In the genomic region with DNA sequence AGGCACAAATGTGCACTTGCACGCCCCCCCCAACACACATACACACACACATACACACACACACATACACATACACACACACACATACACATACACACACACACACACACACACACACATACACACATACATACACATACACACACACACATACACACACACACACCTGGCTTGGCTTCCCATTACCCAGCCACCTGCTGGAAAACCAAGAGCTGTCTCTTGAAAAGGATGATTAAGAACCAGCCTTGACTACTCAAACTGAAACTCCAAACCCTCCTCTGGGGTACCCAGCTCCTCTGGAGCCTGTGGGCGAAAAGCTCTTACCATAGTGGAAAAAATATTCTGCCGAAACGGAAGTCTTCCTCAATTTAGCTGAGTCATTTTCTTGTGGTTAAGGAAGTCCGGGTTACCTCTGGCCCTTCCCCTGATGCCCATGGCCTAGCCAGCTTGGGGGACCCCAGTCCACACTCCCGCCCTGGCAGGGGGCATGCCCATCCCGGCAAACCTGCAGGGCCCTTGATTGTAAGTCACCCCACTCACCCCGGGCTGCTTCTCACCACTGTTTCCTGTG, we compare ENCODE assay signal across 10 cellular contexts. TPM values are rescaled to one million over a fixed set of nuclear protein-coding genes. Genes with fewer than 3 reads are reported as not detected.
DNase-seq lines count a peak whose midpoint lies in the region; ATAC-seq, FAIRE-seq and TF ChIP-seq lines count a peak whose summit lies in the region.
"Had no signal": no experiment of that assay in that cellular context is flagged by ENCODE, and none has a peak within 500 bp of the region (broad histone marks: within the 10 kb centered on the region; RNA-seq: fewer than 3 reads in every experiment).

No MANE protein-coding gene starts in this region.

- TF ChIP-seq EP300 in K562 (IDR thresholded peaks at IDR 0.05; ENCODE audit: low read length): no peak

- intact Hi-C loops in K562 (cut with micrococcal nuclease): no loop called here
- intact Hi-C loops in lower leg skin (cut with DNase I; ENCODE audit: low total_unique reads): no loop called here

- no peaks in the 10 kb centered on the region for H3K9me1 ChIP-seq in K562 (ENCODE audit: control insufficient read depth, insufficient read depth, low read length)

- TF ChIP-seq RAD21 in K562 (CRISPR knock-in tag; conservative IDR thresholded peaks at IDR 0.05 in 1 of 2, IDR thresholded peaks at IDR 0.05 in 1 of 2): no peak

- peaks cover 51 to 96% (median 72%) of the 10 kb centered on the region in 10 experiments for H3K4me1 ChIP-seq in BLaER1 treated with 17β-estradiol and CSF1 and Interleukin-3, amounts not matched to agents 10 nM and 100 nM
- peaks cover 3 to 26% of the 10 kb centered on the region in 2 experiments; a peak in 3 of 5 replicates for H3K4me1 ChIP-seq in K562 (replicated peaks in 1 of 2; ENCODE audit: control insufficient read depth in 2 of 2, insufficient read depth in 2 of 2, low read length in 2 of 2)
- no peaks in the 10 kb centered on the region for H3K4me1 ChIP-seq in foreskin keratinocyte

- H3K36me3 ChIP-seq in BLaER1 treated with 17β-estradiol and CSF1 and Interleukin-3, amounts not matched to agents 10 nM and 100 nM: no peaks in the 10 kb centered on the region
- no peaks in the 10 kb centered on the region for H3K36me3 ChIP-seq in K562 (ENCODE audit: control insufficient read depth, insufficient read depth, low read length)

- H3K79me2 ChIP-seq in K562 (ENCODE audit: control insufficient read depth, insufficient read depth, low read length): no peaks in the 10 kb centered on the region

- H4K20me1 ChIP-seq in BLaER1 treated with 17β-estradiol and CSF1 and Interleukin-3, amounts not matched to agents 10 nM and 100 nM: no peaks in the 10 kb centered on the region
- no peaks in the 10 kb centered on the region for H4K20me1 ChIP-seq in K562 (replicated peaks; ENCODE audit: control insufficient read depth, insufficient read depth, low read length)

- H3K4me3 ChIP-seq in BLaER1 treated with 17β-estradiol and CSF1 and Interleukin-3, amounts not matched to agents 10 nM and 100 nM: peak overlapping the region in 1 of 10 experiments; percentile 13; a peak in 1 of 20 replicates
- H3K4me3 ChIP-seq in K562 (no peak overlapping the region), lower leg skin (ENCODE audit: low read depth, poor library complexity, severe bottlenecking) (no peak overlapping the region)

- no TSS peak for BruUV-seq in K562 (replicated peaks; lab: Mats Ljungman, UMichigan)

- no peak for TF ChIP-seq CTCF in K562 (IDR thresholded peaks at IDR 0.05 in 2 of 3, conservative IDR thresholded peaks at IDR 0.05 in 1 of 3; ENCODE audit: insufficient read depth in 2 of 3, low read depth in 1 of 3, low read length in 3 of 3)
- TF ChIP-seq CTCF in foreskin keratinocyte (conservative IDR thresholded peaks at IDR 0.05): no peak
- no peak for TF ChIP-seq CTCF in lower leg skin (IDR thresholded peaks at IDR 0.05)

- in situ Hi-C loops in K562 (cut with MboI): no loop called here

- peak overlapping the region; percentile 72 to 96 (median 89) for H3K4me2 ChIP-seq in BLaER1 treated with 17β-estradiol and CSF1 and Interleukin-3, amounts not matched to agents 10 nM and 100 nM
- no peak overlapping the region for H3K4me2 ChIP-seq in K562 (ENCODE audit: insufficient read depth, low read length)

- CTCF ChIA-PET in K562 (lab: Yijun Ruan, JAX; ENCODE audit: low intra/inter-chr PET ratio): no interaction called here

- peak overlapping the region in 9 of 11 experiments; percentile 34 to 58 (median 45); a peak in 13 of 22 replicates for H3K9ac ChIP-seq in BLaER1 treated with 17β-estradiol and CSF1 and Interleukin-3, amounts not matched to agents 10 nM and 100 nM
- H3K9ac ChIP-seq in K562 (ENCODE audit: insufficient read depth in 1 of 2, low read depth in 2 of 2, low read length in 2 of 2): no peak overlapping the region

- H3K27me3 ChIP-seq in BLaER1 treated with 17β-estradiol and CSF1 and Interleukin-3, amounts not matched to agents 10 nM and 100 nM: no peaks in the 10 kb centered on the region
- H3K27me3 ChIP-seq in K562 (ENCODE audit: control insufficient read depth in 2 of 2, insufficient read depth in 2 of 2, low read length in 2 of 2) (peaks cover 18 to 51% of the 10 kb centered on the region in 2 experiments; a peak in 3 of 5 replicates), foreskin keratinocyte (no peaks in the 10 kb centered on the region)

- 39% methylated on average over 8 of the region's 8 CpGs for WGBS in K562 (ENCODE audit: insufficient coverage, low coverage, missing lambda C conversion rate)
- 80 to 81% methylated on average over 8 of the region's 8 CpGs for WGBS in lower leg skin, 2 donors

- no peak for FAIRE-seq in K562 (lab: Jason Lieb, UNC)

- H3K9me3 ChIP-seq in BLaER1 treated with 17β-estradiol and CSF1 and Interleukin-3, amounts not matched to agents 10 nM and 100 nM (replicated peaks in 1 of 11): no peaks in the 10 kb centered on the region
- no peaks in the 10 kb centered on the region; the same call in 1 of the 2 replicates for H3K9me3 ChIP-seq in K562 (replicated peaks; ENCODE audit: control insufficient read depth, insufficient read depth, low read depth, low read length)

- ATAC-seq in GM19438 (IDR thresholded peaks at IDR 0.05; ENCODE audit: low read depth, unreplicated experiment) (peak; percentile 75), HG03457 (IDR thresholded peaks at IDR 0.05; ENCODE audit: unreplicated experiment) (peak; percentile 77), K562 (no peak; the same call in 2 of the 3 replicates), foreskin keratinocyte (no peak)

- TF ChIP-seq POLR2A in K562 (conservative IDR thresholded peaks at IDR 0.05) (no peak), lower leg skin (IDR thresholded peaks at IDR 0.05) (no peak)

- POLR2A ChIA-PET in K562 (lab: Yijun Ruan, JAX): interaction anchor here (0.6 to 1.2 kb wide), 4 partner anchors 12 to 30 kb away, joined by 3 to 4 read pairs (median 3); no protein-coding TSS in a partner anchor

- H3K27ac ChIP-seq in BLaER1 treated with 17β-estradiol and CSF1 and Interleukin-3, amounts not matched to agents 10 nM and 100 nM: peak overlapping the region; percentile 51 to 79 (median 68); a peak in 20 of 22 replicates
- H3K27ac ChIP-seq in K562 (ENCODE audit: extremely low read depth, low read depth, low read length) (no peak overlapping the region), foreskin keratinocyte (no peak overlapping the region)

- DNase-seq in K562 (ENCODE audit: extremely low read depth in 1 of 4, low spot score in 3 of 4) (no peak), foreskin keratinocyte (no peak), lower leg skin (ENCODE audit: low spot score in 2 of 2) (no peak), inferior parietal cortex (ENCODE audit: extremely low spot score) (no peak), NCI-H226 (no peak)

- H2AFZ ChIP-seq in K562 (ENCODE audit: low read depth, low read length): peak overlapping the region; percentile 32; the same call in 1 of the 2 replicates

TF ChIP-seq in K562, 482 proteins besides CTCF, POLR2A, EP300 and RAD21 (continues in another document):
- no peak for TF ChIP-seq CBX3 (IDR thresholded peaks at IDR 0.05; ENCODE audit: borderline replicate concordance in 1 of 2, low read length in 2 of 2)
- TF ChIP-seq TFAM (CRISPR knock-in tag; conservative IDR thresholded peaks at IDR 0.05): no peak
- peak; percentile 58 for TF ChIP-seq ZNF316 (IDR thresholded peaks at IDR 0.05)
- no peak for TF ChIP-seq MEIS2 (IDR thresholded peaks at IDR 0.05; ENCODE audit: partially characterized antibody)
- no peak for TF ChIP-seq ZNF175 (CRISPR knock-in tag; IDR thresholded peaks at IDR 0.05; ENCODE audit: low read depth)
- 0 out of 2 replicates have a peak, but pooled peaks have one; percentile 22 for TF ChIP-seq DPF2 (IDR thresholded peaks at IDR 0.05)
- TF ChIP-seq KLF1 (tag; IDR thresholded peaks at IDR 0.05): no peak

RNA-seq across cellular contexts. Expression of a gene that starts 21.9 kb away (rescaled TPM):
- total RNA-seq in K562 (2011; cell fraction: chromatin; rRNA removed; ENCODE audit: low replicate concordance): 0.35 and 0.44 TPM in 2 replicates
- total RNA-seq in K562 (2011; cell fraction: nucleolus; rRNA removed): 0.67 and 1.3 TPM in 2 replicates
- 0.59 and 0.61 TPM in 2 replicates for total RNA-seq in K562 (2011; cell fraction: nucleoplasm; rRNA removed)
- total RNA-seq in K562 (2014; rRNA removed) (0.57 and 0.59 TPM in 2 replicates), K562 (2014; rRNA removed; fragmentation: Illumina TruSeq; extraction: Trizol) (0.07 and 0.13 TPM in 2 replicates), K562 (2015; rRNA removed; fragmentation: Illumina TruSeq; extraction: Trizol) (0.11 TPM in 1 of 2 replicates, not detected in the other), K562 (2021) (0.49 and 0.53 TPM in 2 replicates), foreskin keratinocyte (1.4 TPM in 2 replicates), lower leg skin (100 to 1,000 TPM; 228 to 297 (median 255) TPM)
- polyA plus RNA-seq in K562 (2011; rRNA removed) (0.15 and 0.20 TPM in 2 replicates), K562 (2014; fragmentation: Illumina TruSeq; extraction: Trizol) (0.15 and 0.21 TPM in 2 replicates), K562 (2014; fragmentation: Nextera tagmentation; extraction: Ambion mirVana) (under 1 TPM in 1 of 2 experiments, not detected in 1; 0.03 TPM), K562 (2014; rRNA removed) (0.15 and 0.26 TPM in 2 replicates), foreskin keratinocyte (1.3 and 1.5 TPM in 2 replicates)
- polyA plus RNA-seq in K562 (2011; cell fraction: cytosol; rRNA removed): 0.19 and 0.73 TPM in 2 replicates
- 0.17 and 0.23 TPM in 2 replicates for polyA plus RNA-seq in K562 (2011; cell fraction: nucleus; rRNA removed)
- polyA plus RNA-seq in K562 (2012): 0.12 and 0.51 TPM in 2 replicates
- polyA minus RNA-seq in K562 (2011; rRNA and poly(A)+ RNA removed): 0.18 and 0.24 TPM in 2 replicates
- polyA minus RNA-seq in K562 (2011; cell fraction: cytosol; rRNA and poly(A)+ RNA removed): not detected in 2 replicates
- 0.40 and 0.67 TPM in 2 replicates for polyA minus RNA-seq in K562 (2011; cell fraction: nucleus; rRNA and poly(A)+ RNA removed)

RNA-seq across cellular contexts. Expression of a gene that starts 54.8 kb away (rescaled TPM):
- total RNA-seq in K562 (2011; cell fraction: chromatin; rRNA removed; ENCODE audit: low replicate concordance): not detected in 2 replicates
- total RNA-seq in K562 (2011; cell fraction: nucleolus; rRNA removed): not detected in 2 replicates
- not detected in 2 replicates for total RNA-seq in K562 (2011; cell fraction: nucleoplasm; rRNA removed)
- total RNA-seq in K562 (2014; rRNA removed) (not detected in 2 replicates), K562 (2014; rRNA removed; fragmentation: Illumina TruSeq; extraction: Trizol) (not detected in 2 replicates), K562 (2015; rRNA removed; fragmentation: Illumina TruSeq; extraction: Trizol) (not detected in 2 replicates), K562 (2021) (not detected in 2 replicates), foreskin keratinocyte (not detected in 2 replicates), lower leg skin (under 1 TPM in 1 of 4 donors, not detected in 3; 0.62 TPM)
- polyA plus RNA-seq in K562 (2011; rRNA removed) (not detected in 2 replicates), K562 (2014; fragmentation: Illumina TruSeq; extraction: Trizol) (not detected in 2 replicates), K562 (2014; fragmentation: Nextera tagmentation; extraction: Ambion mirVana) (under 1 TPM in 1 of 2 experiments, not detected in 1; 0.07 TPM), K562 (2014; rRNA removed) (not detected in 2 replicates), foreskin keratinocyte (not detected in 2 replicates)
- not detected in 2 replicates for polyA plus RNA-seq in K562 (2011; cell fraction: cytosol; rRNA removed)
- polyA plus RNA-seq in K562 (2011; cell fraction: nucleus; rRNA removed): not detected in 2 replicates
- polyA plus RNA-seq in K562 (2012): not detected in 2 replicates
- polyA minus RNA-seq in K562 (2011; rRNA and poly(A)+ RNA removed): not detected in 2 replicates
- polyA minus RNA-seq in K562 (2011; cell fraction: cytosol; rRNA and poly(A)+ RNA removed): not detected in 2 replicates
- not detected in 2 replicates for polyA minus RNA-seq in K562 (2011; cell fraction: nucleus; rRNA and poly(A)+ RNA removed)
- total RNA-seq: fibroblast of villous mesenchyme; T-helper 1 cell treated with Interleukin-12 subunit alpha and Interleukin-12 subunit beta and Interleukin-4 antibody, amounts not matched to agents 30 ng/mL and 1 ng/mL, for 36 hours had no signal

Comparison
In these comparisons a context has a peak if more than half of its experiments do, and no peak if none do; other contexts are left out.
1. H3K27ac ChIP-seq: peak in BLaER1 treated with 17β-estradiol and CSF1 and Interleukin-3, amounts not matched to agents 10 nM and 100 nM (11 of 11); none in K562 (single experiment) and foreskin keratinocyte (single experiment).
2. H3K9ac ChIP-seq: peak in BLaER1 treated with 17β-estradiol and CSF1 and Interleukin-3, amounts not matched to agents 10 nM and 100 nM (9 of 11); none in K562 (0 of 2).
3. ATAC-seq: peak in GM19438 (single experiment) and HG03457 (single experiment); none in K562 (single experiment) and foreskin keratinocyte (single experiment).
4. RNA of a gene that starts 21.9 kb away (total RNA-seq): 228 to 297 TPM in lower leg skin; 1.4 TPM in foreskin keratinocyte and 0.07 to 1.3 TPM in K562; every median in the first group is over 10 times any median in the second.